ENCODE assay signal across 21 cellular contexts in the genomic region with DNA sequence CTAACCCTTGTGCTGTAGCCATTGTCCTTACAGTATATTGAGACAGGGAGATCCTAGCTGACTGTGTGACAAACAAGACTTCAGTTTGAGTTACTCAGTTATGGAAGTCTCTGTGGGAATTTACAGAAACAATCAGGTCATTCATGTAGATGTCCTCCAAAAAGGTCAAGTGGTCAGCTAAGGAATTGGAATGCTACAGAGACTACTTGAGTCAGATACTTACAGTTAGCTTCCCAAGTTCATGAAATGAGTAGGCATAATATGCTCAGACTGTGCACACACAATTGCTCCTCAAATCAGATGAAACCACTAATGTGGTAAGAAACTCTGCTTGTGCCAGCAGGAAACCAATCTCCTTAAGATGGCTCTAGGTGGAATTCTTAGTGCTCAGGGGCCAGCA.
"Had no signal": no experiment of that assay in that cellular context is flagged by ENCODE, and none has a peak within 500 bp of the region (broad histone marks: within the 10 kb centered on the region; RNA-seq: fewer than 3 reads in every experiment).

No MANE protein-coding gene starts in this region.

- H3K27me3 ChIP-seq: body of pancreas, esophagus squamous epithelium, hepatocyte had no signal

- H3K4me2 ChIP-seq: hepatocyte had no signal

- H3K9me3 ChIP-seq: body of pancreas, esophagus squamous epithelium, mucosa of descending colon had no signal

- H3K4me1 Mint-ChIP-seq: activated CD4-positive, alpha-beta T cell treated with anti-CD3 and anti-CD28 coated beads, Interleukin-2, amount 10 ng/mL, durations not matched to agents 7 days and 5 days; memory B cell; naive B cell had no signal

- H3K4me3 Mint-ChIP-seq: activated CD4-positive, alpha-beta T cell treated with anti-CD3 and anti-CD28 coated beads, Interleukin-2, amount 10 ng/mL, durations not matched to agents 7 days and 5 days; activated CD8-positive, alpha-beta T cell treated with anti-CD3 and anti-CD28 coated beads, Interleukin-2, amount 10 ng/mL, durations not matched to agents 7 days and 5 days; activated T-cell treated with anti-CD3 and anti-CD28 coated beads, Interleukin-2, amount 50 U/mL, for 4 hours; memory B cell; naive B cell; stimulated activated naive CD8-positive, alpha-beta T cell treated with anti-CD3 and anti-CD28 coated beads, Interleukin-15, Interleukin-2, amounts not matched to agents 100 ng/mL and 50 ng/mL, for 24 hours; T-helper 1 cell treated with Interleukin-12 subunit alpha and Interleukin-12 subunit beta and Interleukin-4 antibody, amounts not matched to agents 30 μg/mL and 1 μg/mL, for 36 hours had no signal

- H2AFZ ChIP-seq: hepatocyte had no signal

- ATAC-seq: activated CD4-positive, CD25-positive, alpha-beta regulatory T cell treated with anti-CD3 and anti-CD28 coated beads, Interleukin-2, amount 50 U/mL, for 24 hours; activated CD8-positive, alpha-beta T cell treated with anti-CD3 and anti-CD28 coated beads, Interleukin-2, amount 10 ng/mL, durations not matched to agents 7 days and 5 days; activated T-cell treated with anti-CD3 and anti-CD28 coated beads, Interleukin-2, amount 50 U/mL, for 4 hours; body of pancreas; mucosa of descending colon had no signal

- H3K27ac ChIP-seq: body of pancreas, esophagus squamous epithelium, hepatocyte, left ventricle myocardium inferior, skin epidermis had no signal

- H3K27ac Mint-ChIP-seq: activated CD4-positive, alpha-beta T cell treated with anti-CD3 and anti-CD28 coated beads, Interleukin-2, amount 10 ng/mL, durations not matched to agents 7 days and 5 days; activated CD8-positive, alpha-beta T cell treated with anti-CD3 and anti-CD28 coated beads, Interleukin-2, amount 10 ng/mL, durations not matched to agents 7 days and 5 days; memory B cell; naive B cell; stimulated activated naive CD8-positive, alpha-beta T cell treated with anti-CD3 and anti-CD28 coated beads, Interleukin-15, Interleukin-2, amounts not matched to agents 100 ng/mL and 50 ng/mL, for 24 hours; T-helper 1 cell treated with Interleukin-12 subunit alpha and Interleukin-12 subunit beta and Interleukin-4 antibody, amounts not matched to agents 30 μg/mL and 1 μg/mL, for 36 hours had no signal

- H3K9me3 Mint-ChIP-seq: activated CD4-positive, alpha-beta T cell treated with anti-CD3 and anti-CD28 coated beads, Interleukin-2, amount 10 ng/mL, durations not matched to agents 7 days and 5 days; memory B cell had no signal

- H3K79me2 ChIP-seq: hepatocyte had no signal

- H3K4me3 ChIP-seq: body of pancreas, esophagus squamous epithelium, hepatocyte, left ventricle myocardium inferior, mucosa of descending colon, skin epidermis had no signal

- H3K36me3 ChIP-seq: esophagus squamous epithelium, left ventricle myocardium inferior had no signal

- DNase-seq: activated CD4-positive, alpha-beta T cell treated with anti-CD3 and anti-CD28 coated beads, Interleukin-2, amount 10 ng/mL, durations not matched to agents 7 days and 5 days; activated CD8-positive, alpha-beta T cell treated with anti-CD3 and anti-CD28 coated beads, Interleukin-2, amount 10 ng/mL, durations not matched to agents 7 days and 5 days; activated effector memory CD4-positive, alpha-beta T cell treated with anti-CD3 and anti-CD28 coated beads, Interleukin-2, amount 50 U/mL, for 16 hours; activated naive CD4-positive, alpha-beta T cell treated with anti-CD3 and anti-CD28 coated beads, Interleukin-2, amount 50 U/mL, for 16 hours; activated T-cell treated with anti-CD3 and anti-CD28 coated beads, Interleukin-2, amount 50 U/mL, for 4 hours; body of pancreas; dermis blood vessel endothelial cell; effector memory CD4-positive, alpha-beta T cell; esophagus squamous epithelium; islet precursor cell; left ventricle myocardium inferior; mucosa of descending colon; naive B cell; right cardiac atrium; trophoblast cell had no signal

- H3K27me3 Mint-ChIP-seq: activated CD4-positive, alpha-beta T cell treated with anti-CD3 and anti-CD28 coated beads, Interleukin-2, amount 10 ng/mL, durations not matched to agents 7 days and 5 days; memory B cell; naive B cell; stimulated activated naive CD8-positive, alpha-beta T cell treated with anti-CD3 and anti-CD28 coated beads, Interleukin-15, Interleukin-2, amounts not matched to agents 100 ng/mL and 50 ng/mL, for 24 hours had no signal

- H3K36me3 Mint-ChIP-seq: memory B cell, naive B cell had no signal

- H3K4me1 ChIP-seq: body of pancreas, esophagus squamous epithelium, left ventricle myocardium inferior had no signal
